Comparison of ENCODE assay signal across 18 cellular contexts in genomic region chr1:10517677-10517982, GRCh38. TPM values are rescaled to one million over a fixed set of nuclear protein-coding genes. Genes with fewer than 3 reads are reported as not detected.
DNase-seq lines count a peak whose midpoint lies in the region; ATAC-seq and TF ChIP-seq lines count a peak whose summit lies in the region.
"Had no signal": no experiment of that assay in that cellular context is flagged by ENCODE, and none has a peak within 500 bp of the region (broad histone marks: within the 10 kb centered on the region; RNA-seq: fewer than 3 reads in every experiment).

No MANE protein-coding gene starts in this region.

- H3K27me3 ChIP-seq in esophagus squamous epithelium, result no peaks in the 10 kb centered on the region
- H3K27me3 ChIP-seq in stomach, result no peaks in the 10 kb centered on the region

- no peak for TF ChIP-seq POLR2A in esophagus squamous epithelium (IDR thresholded peaks at IDR 0.05)
- TF ChIP-seq POLR2A in stomach (IDR thresholded peaks at IDR 0.05), result no peak

- no peak for DNase-seq in natural killer cell
- DNase-seq in natural killer cell treated with Interleukin-12 subunit alpha and Interleukin-12 subunit beta and Interleukin-15 and Interleukin-18, amount 100 ng/mL, for 72 hours (ENCODE audit: low spot score), result no peak
- DNase-seq in esophagus squamous epithelium (lab: John Stamatoyannopoulos, UW), result no peak
- no peak for DNase-seq in stomach
- DNase-seq in activated CD4-positive, alpha-beta T cell treated with anti-CD3 and anti-CD28 coated beads for 36 hours, result no peak
- DNase-seq in NCI-H748 (lab: John Stamatoyannopoulos, UW; ENCODE audit: unreplicated experiment), result no peak
- DNase-seq in NCI-H2196 treated with DMSO at 0.1 percent for 48 hours (lab: John Stamatoyannopoulos, UW; ENCODE audit: unreplicated experiment), result no peak
- no peak for DNase-seq in SW480 (ENCODE audit: low spot score)
- DNase-seq: 8988T; CD8-positive, alpha-beta T cell; KBM-7; NCI-H1694 treated with DMSO at 0.1 percent for 48 hours; NCI-H510A; NCI-H774; SIG-M5 had no signal

- CTCF ChIA-PET in activated CD4-positive, alpha-beta T cell treated with anti-CD3 and anti-CD28 coated beads for 36 hours (lab: Charles Lee), result interaction anchor here (0.6 to 1.1 kb wide), 2 partner anchors 11 to 25 kb away, joined by 3 read pairs; no protein-coding TSS in a partner anchor

- H3K9me3 ChIP-seq in esophagus squamous epithelium (no peaks in the 10 kb centered on the region), stomach (no peaks in the 10 kb centered on the region)

- H3K36me3 ChIP-seq in esophagus squamous epithelium (peaks cover 0 to 9% (median 0%) of the 10 kb centered on the region in 3 donors), stomach (no peaks in the 10 kb centered on the region)

- POLR2A ChIA-PET in activated CD4-positive, alpha-beta T cell treated with anti-CD3 and anti-CD28 coated beads for 36 hours (lab: Charles Lee), result no interaction called here

- intact Hi-C loops in natural killer cell (cut with micrococcal nuclease), result no loop called here
- intact Hi-C loops in esophagus squamous epithelium (cut with DNase I), result no loop called here
- intact Hi-C loops in stomach (cut with DNase I; ENCODE audit: low total_unique reads), result no loop called here
- intact Hi-C loops in activated CD4-positive, alpha-beta T cell treated with anti-CD3 and anti-CD28 coated beads for 36 hours (cut with DNase I, micrococcal nuclease), result loop anchor here (10.0 kb wide), 2 partner anchors 277 to 497 kb away; partner anchors contain the start of genes CASZ1 (in 1 of the 2) and TARDBP (in 1 of the 2)

- no peak overlapping the region for H3K4me3 Mint-ChIP-seq in natural killer cell
- no peak overlapping the region for H3K4me3 Mint-ChIP-seq in natural killer cell treated with Interleukin-12 subunit alpha and Interleukin-12 subunit beta and Interleukin-15 and Interleukin-18, amount 100 ng/mL, for 72 hours
- no peak overlapping the region for H3K4me3 Mint-ChIP-seq in activated CD4-positive, alpha-beta T cell treated with anti-CD3 and anti-CD28 coated beads for 36 hours
- H3K4me3 Mint-ChIP-seq: B cell; CD8-positive, alpha-beta T cell had no signal

- peaks cover 50 to 65% of the 10 kb centered on the region in 2 donors for H3K4me1 Mint-ChIP-seq in natural killer cell
- peaks cover 56 to 66% of the 10 kb centered on the region in 2 donors for H3K4me1 Mint-ChIP-seq in natural killer cell treated with Interleukin-12 subunit alpha and Interleukin-12 subunit beta and Interleukin-15 and Interleukin-18, amount 100 ng/mL, for 72 hours (ENCODE audit: low read depth in 2 of 2)
- peaks cover 65% of the 10 kb centered on the region for H3K4me1 Mint-ChIP-seq in activated CD4-positive, alpha-beta T cell treated with anti-CD3 and anti-CD28 coated beads for 36 hours

- H3K4me3 ChIP-seq in esophagus squamous epithelium, result no peak overlapping the region
- H3K4me3 ChIP-seq in stomach, result no peak overlapping the region

- H3K27ac ChIP-seq in esophagus squamous epithelium (peak overlapping the region in 3 of 4 donors; percentile 49 to 76 (median 64)), stomach (peak overlapping the region in 3 of 5 donors; percentile 47 to 76 (median 74))

- no peak for ATAC-seq in natural killer cell
- no peak for ATAC-seq in natural killer cell treated with Interleukin-12 subunit alpha and Interleukin-12 subunit beta and Interleukin-15 and Interleukin-18, amount 100 ng/mL, for 72 hours
- no peak for ATAC-seq in activated CD4-positive, alpha-beta T cell treated with anti-CD3 and anti-CD28 coated beads for 36 hours
- ATAC-seq: CD8-positive, alpha-beta T cell; HepG2; SK-N-SH treated with all-trans-retinoic acid at 6 μM for 48 hours had no signal

- peak overlapping the region; percentile 36 to 49 for H3K27ac Mint-ChIP-seq in natural killer cell
- H3K27ac Mint-ChIP-seq in natural killer cell treated with Interleukin-12 subunit alpha and Interleukin-12 subunit beta and Interleukin-15 and Interleukin-18, amount 100 ng/mL, for 72 hours, result peak overlapping the region in 1 of 2 donors; percentile 42
- no peak overlapping the region for H3K27ac Mint-ChIP-seq in activated CD4-positive, alpha-beta T cell treated with anti-CD3 and anti-CD28 coated beads for 36 hours
- H3K27ac Mint-ChIP-seq: B cell; CD8-positive, alpha-beta T cell had no signal

- WGBS in esophagus squamous epithelium, 2 donors, result 46 to 80% methylated on average over 2 of the region's 2 CpGs
- 66 to 84% (median 70%) methylated on average over 2 of the region's 2 CpGs for WGBS in stomach, 5 donors

- peaks cover 15 to 79% (median 26%) of the 10 kb centered on the region in 3 donors for H3K4me1 ChIP-seq in esophagus squamous epithelium
- H3K4me1 ChIP-seq in stomach, result peaks cover 31 to 88% (median 64%) of the 10 kb centered on the region in 4 donors

- H3K9me3 Mint-ChIP-seq in natural killer cell, result no peaks in the 10 kb centered on the region
- no peaks in the 10 kb centered on the region for H3K9me3 Mint-ChIP-seq in natural killer cell treated with Interleukin-12 subunit alpha and Interleukin-12 subunit beta and Interleukin-15 and Interleukin-18, amount 100 ng/mL, for 72 hours
- no peaks in the 10 kb centered on the region for H3K9me3 Mint-ChIP-seq in activated CD4-positive, alpha-beta T cell treated with anti-CD3 and anti-CD28 coated beads for 36 hours (ENCODE audit: low read depth)
- H3K9me3 Mint-ChIP-seq: CD8-positive, alpha-beta T cell had no signal

- H3K36me3 Mint-ChIP-seq in natural killer cell, result no peaks in the 10 kb centered on the region
- H3K36me3 Mint-ChIP-seq in natural killer cell treated with Interleukin-12 subunit alpha and Interleukin-12 subunit beta and Interleukin-15 and Interleukin-18, amount 100 ng/mL, for 72 hours, result no peaks in the 10 kb centered on the region
- H3K36me3 Mint-ChIP-seq in activated CD4-positive, alpha-beta T cell treated with anti-CD3 and anti-CD28 coated beads for 36 hours (ENCODE audit: low read depth), result peaks cover 2% of the 10 kb centered on the region

- no peaks in the 10 kb centered on the region for H3K27me3 Mint-ChIP-seq in natural killer cell (ENCODE audit: low read depth in 2 of 2)
- H3K27me3 Mint-ChIP-seq in natural killer cell treated with Interleukin-12 subunit alpha and Interleukin-12 subunit beta and Interleukin-15 and Interleukin-18, amount 100 ng/mL, for 72 hours, result no peaks in the 10 kb centered on the region
- H3K27me3 Mint-ChIP-seq in activated CD4-positive, alpha-beta T cell treated with anti-CD3 and anti-CD28 coated beads for 36 hours, result no peaks in the 10 kb centered on the region
- H3K27me3 Mint-ChIP-seq: B cell had no signal

- TF ChIP-seq CTCF in natural killer cell (IDR thresholded peaks at IDR 0.05) (no peak), esophagus squamous epithelium (IDR thresholded peaks at IDR 0.05) (no peak), stomach (IDR thresholded peaks at IDR 0.05) (no peak)

- TF ChIP-seq EP300 in stomach (IDR thresholded peaks at IDR 0.05), result no peak

RNA-seq across cellular contexts. Expression of gene PEX14, which starts 42.9 kb away (rescaled TPM):
- total RNA-seq in natural killer cell (10 to 100 TPM; 21.4 to 27.3 (median 24.1) TPM), esophagus squamous epithelium (10 to 100 TPM in 3 of 4 donors, 1 to 10 TPM in 1; 9.4 to 22.9 (median 15.2) TPM), stomach (10 to 100 TPM; 12.5 to 26.3 (median 14.7) TPM)
- total RNA-seq in natural killer cell treated with Interleukin-12 subunit alpha and Interleukin-12 subunit beta and Interleukin-15 and Interleukin-18, amount 100 ng/mL, for 72 hours, result 10 to 100 TPM; 20.7 to 23.7 TPM
- 10 to 100 TPM in 1 of 3 donors, 1 to 10 TPM in 2; 8.2 to 11.2 (median 9.3) TPM for polyA plus RNA-seq in stomach
- 10 to 100 TPM; 16.3 to 25.1 TPM for total RNA-seq in activated CD4-positive, alpha-beta T cell treated with anti-CD3 and anti-CD28 coated beads for 36 hours

RNA-seq across cellular contexts. Expression of gene DFFA, which starts 45.3 kb away (rescaled TPM):
- total RNA-seq in natural killer cell, result 10 to 100 TPM; 17.5 to 21.8 (median 21.5) TPM
- 10 to 100 TPM; 40.0 to 59.4 TPM for total RNA-seq in natural killer cell treated with Interleukin-12 subunit alpha and Interleukin-12 subunit beta and Interleukin-15 and Interleukin-18, amount 100 ng/mL, for 72 hours
- total RNA-seq in esophagus squamous epithelium, result 10 to 100 TPM; 14.9 to 40.4 (median 26.0) TPM
- total RNA-seq in stomach, result 10 to 100 TPM; 10.7 to 22.2 (median 13.0) TPM
- polyA plus RNA-seq in stomach, result 10 to 100 TPM; 12.7 to 16.6 (median 13.0) TPM
- total RNA-seq in activated CD4-positive, alpha-beta T cell treated with anti-CD3 and anti-CD28 coated beads for 36 hours, result 10 to 100 TPM; 45.7 to 46.4 TPM

Comparison
In these comparisons a context has a peak if more than half of its experiments do, and no peak if none do; other contexts are left out.
1. intact Hi-C loops: an anchor here in activated CD4-positive, alpha-beta T cell treated with anti-CD3 and anti-CD28 coated beads for 36 hours (10.0 kb wide); none called in natural killer cell, esophagus squamous epithelium and stomach.